In genomic region chr15:36579792-36580431, GRCh38 we compare ENCODE assay signal across 8 cellular contexts. TPM values are rescaled to one million over a fixed set of nuclear protein-coding genes. Genes with fewer than 3 reads are reported as not detected.
DNase-seq lines count a peak whose midpoint lies in the region; ATAC-seq and TF ChIP-seq lines count a peak whose summit lies in the region.

No MANE protein-coding gene starts in this region.

- H2AFZ ChIP-seq in DND-41 (ENCODE audit: low read depth, low read length): peak overlapping the region; percentile 95
- peak overlapping the region; percentile 99 for H2AFZ ChIP-seq in IMR-90 (replicated peaks; ENCODE audit: low read length, poor library complexity)

- H3K27ac ChIP-seq in DND-41 (ENCODE audit: low read length): peak overlapping the region; percentile 71
- peak overlapping the region; percentile 42 for H3K27ac ChIP-seq in IMR-90 (ENCODE audit: insufficient read depth, low read length)
- peak overlapping the region; percentile 93 for H3K27ac ChIP-seq in rectal smooth muscle tissue (ENCODE audit: low read depth, low read length)

- peak overlapping the region; percentile 85 for H4K5ac ChIP-seq in IMR-90 (ENCODE audit: low read depth, low read length)

- peak overlapping the region; percentile 98 to 99 for H4K8ac ChIP-seq in IMR-90 (ENCODE audit: low read depth in 2 of 2, low read length in 2 of 2)

- H3K9me1 ChIP-seq in IMR-90 (ENCODE audit: insufficient read depth, low read length): peaks cover 4% of the 10 kb centered on the region; the same call in 1 of the 2 replicates

- H3K79me2 ChIP-seq in DND-41 (ENCODE audit: insufficient read depth, low read length): no peaks in the 10 kb centered on the region; the same call in 1 of the 2 replicates

- H3K27me3 ChIP-seq in DND-41 (ENCODE audit: insufficient read depth, low read length, poor library complexity): no peaks in the 10 kb centered on the region
- no peaks in the 10 kb centered on the region for H3K27me3 ChIP-seq in IMR-90 (ENCODE audit: control insufficient read depth, insufficient read depth, low read length)
- no peaks in the 10 kb centered on the region for H3K27me3 ChIP-seq in rectal smooth muscle tissue (ENCODE audit: control insufficient read depth, insufficient read depth, low read length)

- no peaks in the 10 kb centered on the region for H3K27me3 Mint-ChIP-seq in activated T-helper 17 cell treated with anti-CD3 and anti-CD28 coated beads, Interleukin-2, amount 50 U/mL, for 72 hours

- BruUV-seq in IMR-90 (replicated peaks; lab: Mats Ljungman, UMichigan): no TSS peak

- dilution Hi-C loops in IMR-90 (cut with HindIII; ENCODE audit: low sequenced_read_pairs, unreplicated experiment): no loop called here

- H2BK120ac ChIP-seq in IMR-90 (ENCODE audit: low read depth, low read length): peak overlapping the region; percentile 100

- no peak for TF ChIP-seq POLR2A in IMR-90 (IDR thresholded peaks at IDR 0.05; ENCODE audit: low read depth, low read length)

- peak overlapping the region; percentile 51 for H3K56ac ChIP-seq in IMR-90 (ENCODE audit: extremely low read depth, insufficient read depth, low read length)

- peaks cover 5% of the 10 kb centered on the region for H3K4me1 Mint-ChIP-seq in activated T-helper 17 cell treated with anti-CD3 and anti-CD28 coated beads, Interleukin-2, amount 50 U/mL, for 72 hours

- H3K4me3 Mint-ChIP-seq in activated T-helper 17 cell treated with anti-CD3 and anti-CD28 coated beads, Interleukin-2, amount 50 U/mL, for 72 hours: peak overlapping the region; percentile 85

- 62% methylated on average over 3 of the region's 17 CpGs; no CpG with 5 or more reads in 1 of the 2 experiments for WGBS in IMR-90 (ENCODE audit: extremely low coverage in 2 of 2, insufficient read length in 1 of 2), 2 experiments

- no peaks in the 10 kb centered on the region for H3K36me3 Mint-ChIP-seq in activated T-helper 17 cell treated with anti-CD3 and anti-CD28 coated beads, Interleukin-2, amount 50 U/mL, for 72 hours (ENCODE audit: low read depth)

- H2BK5ac ChIP-seq in IMR-90 (ENCODE audit: low read depth, low read length, poor library complexity, severe bottlenecking): peak overlapping the region; percentile 21

- POLR2A ChIA-PET in IMR-90 (lab: Charles Lee; ENCODE audit: unreplicated experiment): interaction anchor here (0.6 kb wide), 1 partner anchor 1407 kb away, joined by 3 read pairs; no protein-coding TSS in a partner anchor

- peaks cover 24% of the 10 kb centered on the region for H3K4me1 ChIP-seq in DND-41 (ENCODE audit: insufficient read depth, low read length)
- 0 out of 2 replicates have a peak, but pooled peaks cover 2% of the 10 kb centered on the region for H3K4me1 ChIP-seq in IMR-90 (ENCODE audit: control insufficient read depth, insufficient read depth, low read length)
- no peaks in the 10 kb centered on the region for H3K4me1 ChIP-seq in rectal smooth muscle tissue (ENCODE audit: control insufficient read depth, insufficient read depth, low read length)

- H3K4me3 ChIP-seq in DND-41 (ENCODE audit: low read depth in 1 of 2, low read length in 2 of 2) (peak overlapping the region; percentile 26 to 64), IMR-90 (ENCODE audit: insufficient read depth, low read depth, low read length) (peak overlapping the region; percentile 61), rectal smooth muscle tissue (ENCODE audit: low read length) (peak overlapping the region; percentile 99)

- peak overlapping the region; percentile 59; the same call in 2 of the 3 replicates for H2BK15ac ChIP-seq in IMR-90 (ENCODE audit: low read depth, low read length)

- no peak overlapping the region for H2BK20ac ChIP-seq in IMR-90 (ENCODE audit: low read depth, low read length)

- DNase-seq in DND-41 (peak; percentile 19), IMR-90 (no peak), cardiac septum (ENCODE audit: low spot score) (peak; percentile 76), GM19240 (ENCODE audit: insufficient read length, low spot score) (no peak), HT-29 (ENCODE audit: low spot score) (no peak)

- TF ChIP-seq RAD21 in IMR-90 (IDR thresholded peaks at IDR 0.05; ENCODE audit: low read length): no peak

- H3K27ac Mint-ChIP-seq in activated T-helper 17 cell treated with anti-CD3 and anti-CD28 coated beads, Interleukin-2, amount 50 U/mL, for 72 hours: peak overlapping the region; percentile 92

- H4K20me1 ChIP-seq in DND-41 (ENCODE audit: insufficient read depth, low read length) (no peaks in the 10 kb centered on the region), IMR-90 (ENCODE audit: insufficient read depth, low read length) (no peaks in the 10 kb centered on the region)

- H4K91ac ChIP-seq in IMR-90 (ENCODE audit: insufficient read depth, low read depth, low read length): peak overlapping the region; percentile 86

- no peaks in the 10 kb centered on the region for H3K36me3 ChIP-seq in DND-41 (ENCODE audit: insufficient read depth, low read length)
- no peaks in the 10 kb centered on the region for H3K36me3 ChIP-seq in IMR-90 (ENCODE audit: control insufficient read depth, insufficient read depth, low read length)
- no peaks in the 10 kb centered on the region for H3K36me3 ChIP-seq in rectal smooth muscle tissue (ENCODE audit: control insufficient read depth, insufficient read depth, low read length)

- peak overlapping the region; percentile 87 for H3K4ac ChIP-seq in IMR-90 (ENCODE audit: low read depth, low read length)

- H3K14ac ChIP-seq in IMR-90 (replicated peaks; ENCODE audit: low read depth, low read length): peak overlapping the region; percentile 35

- peaks cover 22 to 31% of the 10 kb centered on the region in 2 experiments for H3K79me1 ChIP-seq in IMR-90 (ENCODE audit: low read depth in 1 of 2, low read length in 2 of 2)

- H2AK5ac ChIP-seq in IMR-90 (ENCODE audit: low read depth, low read length): peak overlapping the region; percentile 57

- H3K9me3 Mint-ChIP-seq in activated T-helper 17 cell treated with anti-CD3 and anti-CD28 coated beads, Interleukin-2, amount 50 U/mL, for 72 hours: no peaks in the 10 kb centered on the region

- ATAC-seq in DND-41 (ENCODE audit: insufficient read depth, low read depth) (peak; percentile 42), GM21367 (IDR thresholded peaks at IDR 0.05; ENCODE audit: unreplicated experiment) (peak; percentile 17), IMR-90 (ENCODE audit: low read depth) (peak; percentile 31)
- ATAC-seq in activated T-helper 17 cell treated with anti-CD3 and anti-CD28 coated beads, Interleukin-2, amount 50 U/mL, for 72 hours (replicated peaks): peak; percentile 36

- H3K9ac ChIP-seq in DND-41 (ENCODE audit: low read depth, low read length): peak overlapping the region; percentile 58
- peak overlapping the region; percentile 62 for H3K9ac ChIP-seq in IMR-90 (ENCODE audit: low read depth, low read length)
- peak overlapping the region; percentile 57 for H3K9ac ChIP-seq in rectal smooth muscle tissue (ENCODE audit: low read length)

- CTCF ChIA-PET in IMR-90 (lab: Yijun Ruan, JAX): no interaction called here

- peak overlapping the region; percentile 22; the same call in 1 of the 2 replicates for H3K18ac ChIP-seq in IMR-90 (ENCODE audit: low read depth, low read length)

- in situ Hi-C loops in IMR-90 (cut with MboI; ENCODE audit: low sequenced_read_pairs): no loop called here

- H3K4me2 ChIP-seq in DND-41 (ENCODE audit: insufficient read depth, low read length) (peak overlapping the region; percentile 68), IMR-90 (ENCODE audit: low read depth, low read length) (peak overlapping the region; percentile 79)

- peak overlapping the region; percentile 96 for H2AK9ac ChIP-seq in IMR-90 (replicated peaks; ENCODE audit: low read depth, low read length, poor library complexity)

- H3K23ac ChIP-seq in IMR-90 (ENCODE audit: low read depth, low read length): peak overlapping the region; percentile 83

- no peak for TF ChIP-seq CTCF in DND-41 (IDR thresholded peaks at IDR 0.05; ENCODE audit: borderline replicate concordance, extremely low read depth, low read length, poor library complexity, severe bottlenecking)
- no peak for TF ChIP-seq CTCF in IMR-90 (conservative IDR thresholded peaks at IDR 0.05; ENCODE audit: low read depth, low read length)

- intact Hi-C loops in IMR-90 (cut with micrococcal nuclease): no loop called here
- intact Hi-C loops in cardiac septum (cut with DNase I): no loop called here

- H3K9me3 ChIP-seq in DND-41 (ENCODE audit: insufficient read depth, low read length, severe bottlenecking) (no peaks in the 10 kb centered on the region), IMR-90 (ENCODE audit: control insufficient read depth, insufficient read depth, low read length) (no peaks in the 10 kb centered on the region)

TF ChIP-seq in IMR-90, 13 proteins besides CTCF, POLR2A, EP300 and RAD21:
- TF ChIP-seq MAFK (IDR thresholded peaks at IDR 0.05; ENCODE audit: low read depth, low read length): no peak
- no peak for TF ChIP-seq SMC3 (IDR thresholded peaks at IDR 0.05; ENCODE audit: low read depth, low read length)
- no peak for TF ChIP-seq FOS (IDR thresholded peaks at IDR 0.05; ENCODE audit: low read depth, low read length)
- no peak for TF ChIP-seq NFE2L2 (IDR thresholded peaks at IDR 0.05; ENCODE audit: low read depth, low read length)
- TF ChIP-seq CHD1 (IDR thresholded peaks at IDR 0.05; ENCODE audit: low read depth, low read length): no peak
- TF ChIP-seq CEBPB (IDR thresholded peaks at IDR 0.05; ENCODE audit: low read depth, low read length): no peak
- no peak for TF ChIP-seq BHLHE40 (IDR thresholded peaks at IDR 0.05; ENCODE audit: low read depth, low read length)
- TF ChIP-seq USF2 (IDR thresholded peaks at IDR 0.05; ENCODE audit: low read depth, low read length): no peak
TF ChIP-seq in IMR-90: peak in this region for 0.

RNA-seq across cellular contexts. Expression of gene CDIN1, which starts 0.5 kb away (rescaled TPM):
- total RNA-seq in IMR-90 (2012; rRNA removed) (17.2 and 36.7 TPM in 2 replicates), cardiac septum (97.4 TPM)
- polyA plus RNA-seq in IMR-90 (2012; rRNA removed): 14.2 and 17.4 TPM in 2 replicates
- polyA plus RNA-seq in IMR-90 (2012; cell fraction: cytosol; rRNA removed): 17.8 and 25.3 TPM in 2 replicates
- 33.8 and 39.3 TPM in 2 replicates for polyA plus RNA-seq in IMR-90 (2012; cell fraction: nucleus; rRNA removed; ENCODE audit: low replicate concordance)
- total RNA-seq in activated T-helper 17 cell treated with anti-CD3 and anti-CD28 coated beads, Interleukin-2, amount 50 U/mL, for 72 hours: 10 to 100 TPM in 1 of 2 donors, 1 to 10 TPM in 1; 7.5 to 13.8 TPM
- 29.7 and 30.9 TPM in 2 replicates for total RNA-seq in HT-29 (2014; rRNA removed; shearing (Covaris generic))

Comparison
In these comparisons a context has a peak if more than half of its experiments do, and no peak if none do; other contexts are left out.
1. DNase-seq: peak in DND-41 (single experiment) and cardiac septum (single experiment); none in IMR-90 (single experiment), GM19240 (single experiment) and HT-29 (single experiment).
2. H3K27ac ChIP-seq: peak in every context shown above with its lines; median percentile 93 in rectal smooth muscle tissue; 71 in DND-41; 42 in IMR-90.
3. H3K4me3 ChIP-seq: peak in every context shown above with its lines; median percentile 99 in rectal smooth muscle tissue; 61 in IMR-90; 45 in DND-41.
4. Peak in every context shown above with its lines, with median percentiles within 50 percentile points of each other: ATAC-seq and H3K9ac ChIP-seq.